In the genomic region with DNA sequence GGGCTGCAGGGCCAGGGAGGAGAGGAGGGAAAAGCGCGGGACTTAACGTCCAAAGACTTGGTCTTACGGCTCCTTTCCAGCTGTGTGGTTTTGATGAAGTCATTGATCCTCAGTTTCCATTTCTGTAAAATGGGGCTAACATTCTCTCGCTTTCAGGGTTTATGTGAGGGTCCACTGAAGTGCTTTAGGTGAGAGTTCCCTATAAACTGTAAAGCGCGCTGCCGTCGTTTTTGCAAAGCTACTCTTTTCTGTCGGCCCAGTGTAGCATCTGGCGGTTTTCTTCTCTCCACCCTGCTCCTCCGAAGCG, we compare ENCODE assay signal across 1 cellular context.
TF ChIP-seq lines count a peak whose summit lies in the region.

No MANE protein-coding gene starts in this region.

TF ChIP-seq in WTC11, 78 proteins besides CTCF, POLR2A, EP300 and RAD21 (continued from another document):
- TF ChIP-seq, protein P1, sequence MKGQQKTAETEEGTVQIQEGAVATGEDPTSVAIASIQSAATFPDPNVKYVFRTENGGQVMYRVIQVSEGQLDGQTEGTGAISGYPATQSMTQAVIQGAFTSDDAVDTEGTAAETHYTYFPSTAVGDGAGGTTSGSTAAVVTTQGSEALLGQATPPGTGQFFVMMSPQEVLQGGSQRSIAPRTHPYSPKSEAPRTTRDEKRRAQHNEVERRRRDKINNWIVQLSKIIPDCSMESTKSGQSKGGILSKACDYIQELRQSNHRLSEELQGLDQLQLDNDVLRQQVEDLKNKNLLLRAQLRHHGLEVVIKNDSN (CRISPR knock-in tag; IDR thresholded peaks at IDR 0.05), result 0 out of 2 replicates have a peak, but pooled peaks have one; percentile 12
